14 cellular contexts compared by ENCODE assay signal in genomic region chr3:98587654-98588532, GRCh38. TPM values are rescaled to one million over a fixed set of nuclear protein-coding genes. Genes with fewer than 3 reads are reported as not detected.
DNase-seq lines count a peak whose midpoint lies in the region; ATAC-seq, FAIRE-seq and TF ChIP-seq lines count a peak whose summit lies in the region.
"Had no signal": no experiment of that assay in that cellular context is flagged by ENCODE, and none has a peak within 500 bp of the region (broad histone marks: within the 10 kb centered on the region; RNA-seq: fewer than 3 reads in every experiment).

No MANE protein-coding gene starts in this region.

- H3K27ac ChIP-seq in A549 (no peak overlapping the region), foreskin keratinocyte (no peak overlapping the region)

- H3K4me1 ChIP-seq in A549, result peaks cover 17% of the 10 kb centered on the region; the same call in 2 of the 3 replicates
- peaks cover 3% of the 10 kb centered on the region for H3K4me1 ChIP-seq in foreskin keratinocyte

- H3K4me2 ChIP-seq in A549, result no peak overlapping the region

- CTCF ChIA-PET in A549 (lab: Yijun Ruan, JAX) (interaction anchor here (1.2 to 10.2 kb wide), 3 partner anchors 9 to 16 kb away, joined by 3 to 77 read pairs (median 7); no protein-coding TSS in a partner anchor), GM10248 (lab: Yijun Ruan, JAX) (interaction anchor here (0.9 to 6.7 kb wide), 6 partner anchors 9 to 226 kb away, joined by 3 to 39 read pairs (median 9); no protein-coding TSS in a partner anchor)

- TF ChIP-seq RAD21 in A549 (conservative IDR thresholded peaks at IDR 0.05 in 1 of 2, IDR thresholded peaks at IDR 0.05 in 1 of 2), result peak in 1 of 2 experiments; percentile 18; a peak in 1 of 5 replicates

- H3K4me3 ChIP-seq in A549, result no peak overlapping the region
- H3K4me3 ChIP-seq in WI38 (ENCODE audit: low read depth, low read length), result no peak overlapping the region

- DNase-seq in A549 (ENCODE audit: low read depth in 1 of 2, low spot score in 1 of 2) (no peak), foreskin keratinocyte (no peak), GM10248 (ENCODE audit: extremely low spot score) (no peak)
- no peak for DNase-seq in stimulated activated naive CD4-positive, alpha-beta T cell treated with Interleukin-2 at 50 U/mL for 16 hours (lab: John Stamatoyannopoulos, UW)
- DNase-seq: activated gamma-delta T cell treated with Interleukin-2 at 50 U/mL for 16 hours; CD8-positive, alpha-beta memory T cell; effector CD4-positive, alpha-beta T cell; naive B cell; NCI-H1694 treated with DMSO at 0.1 percent for 48 hours; stimulated activated CD8-positive, alpha-beta memory T cell treated with anti-CD3 and anti-CD28 coated beads, Interleukin-4, amount 100 ng/mL, for 48 hours had no signal

- WGBS in A549 (ENCODE audit: missing lambda C conversion rate), result 59% methylated on average over 2 of the region's 2 CpGs

- no peaks in the 10 kb centered on the region for H3K9me3 ChIP-seq in A549

- FAIRE-seq in A549 (lab: Jason Lieb, UNC), result no peak

- ATAC-seq in A549 (no peak), GM18868 (IDR thresholded peaks at IDR 0.05; ENCODE audit: unreplicated experiment) (peak; percentile 54), foreskin keratinocyte (no peak), GM21619 (IDR thresholded peaks at IDR 0.05; ENCODE audit: unreplicated experiment) (no peak), GM21786 (IDR thresholded peaks at IDR 0.05; ENCODE audit: unreplicated experiment) (no peak)

- POLR2A ChIA-PET in A549 (lab: Yijun Ruan, JAX), result no interaction called here
- POLR2A ChIA-PET in GM10248 (lab: Yijun Ruan, JAX), result no interaction called here

- no peak for TF ChIP-seq EP300 in A549 (IDR thresholded peaks at IDR 0.05)

- no peaks in the 10 kb centered on the region for H3K27me3 ChIP-seq in foreskin keratinocyte

- TF ChIP-seq POLR2A in A549 (IDR thresholded peaks at IDR 0.05; ENCODE audit: low read length), result no peak

- TF ChIP-seq CTCF in A549 (IDR thresholded peaks at IDR 0.05), result peak; percentile 26; the same call in 1 of the 3 replicates
- peak; percentile 31; the same call in 1 of the 2 replicates for TF ChIP-seq CTCF in WI38 (IDR thresholded peaks at IDR 0.05; ENCODE audit: low read depth, low read length)
- TF ChIP-seq CTCF in foreskin keratinocyte (conservative IDR thresholded peaks at IDR 0.05), result peak; percentile 64
- TF ChIP-seq CTCF in GM10248 (IDR thresholded peaks at IDR 0.05; ENCODE audit: control extremely low read depth, extremely low read depth, low read depth, missing control alignments), result no peak

TF ChIP-seq in A549, 52 proteins besides CTCF, POLR2A, EP300 and RAD21:
- TF ChIP-seq TP53 (CRISPR knock-in tag; IDR thresholded peaks at IDR 0.05), result no peak
- no peak for TF ChIP-seq HOXB13 (CRISPR knock-in tag; IDR thresholded peaks at IDR 0.05; ENCODE audit: low read depth)
- TF ChIP-seq CBX2 (IDR thresholded peaks at IDR 0.05; ENCODE audit: borderline replicate concordance, low read depth), result no peak
- no peak for TF ChIP-seq FOSB (CRISPR knock-in tag; IDR thresholded peaks at IDR 0.05)
- no peak for TF ChIP-seq SMC3 (IDR thresholded peaks at IDR 0.05)
- no peak for TF ChIP-seq ZFP36 (IDR thresholded peaks at IDR 0.05; ENCODE audit: borderline replicate concordance, partially characterized antibody)
- TF ChIP-seq ESRRA (IDR thresholded peaks at IDR 0.05; ENCODE audit: borderline replicate concordance, low read length), result no peak
- TF ChIP-seq JUNB (IDR thresholded peaks at IDR 0.05), result no peak
- TF ChIP-seq MYC (IDR thresholded peaks at IDR 0.05; ENCODE audit: borderline replicate concordance, low read length), result no peak
TF ChIP-seq in A549: peak in this region for 0.

RNA-seq across cellular contexts. Expression of gene CPOX, which starts 5.5 kb away (rescaled TPM):
- polyA plus RNA-seq in A549 (2011; rRNA removed), result 28.0 and 30.3 TPM in 2 replicates
- 19.1 and 22.4 TPM in 2 replicates for polyA plus RNA-seq in A549 (2012; cell fraction: cytosol; rRNA removed)
- 25.7 and 29.2 TPM in 2 replicates for polyA plus RNA-seq in A549 (2012; cell fraction: nucleus; rRNA removed)
- polyA plus RNA-seq in A549 (2017; fragmentation: RNase III; extraction: RNeasy Plus Mini Kit Qiagen cat#74134 plus additional on column Dnase treatment), result 20.8 to 25.7 TPM (median 22.1 TPM) in 3 replicates
- polyA minus RNA-seq in A549 (2011; rRNA and poly(A)+ RNA removed), result 9.8 and 15.9 TPM in 2 replicates
- total RNA-seq in foreskin keratinocyte, result 23.3 and 26.9 TPM in 2 replicates
- 13.1 and 16.1 TPM in 2 replicates for polyA plus RNA-seq in foreskin keratinocyte

RNA-seq across cellular contexts. Expression of gene GPR15, which starts 56.1 kb away (rescaled TPM):
- polyA plus RNA-seq in A549 (2011; rRNA removed) (not detected in 2 replicates), A549 (2017; fragmentation: RNase III; extraction: RNeasy Plus Mini Kit Qiagen cat#74134 plus additional on column Dnase treatment) (not detected in 3 replicates), foreskin keratinocyte (not detected in 2 replicates)
- not detected in 2 replicates for polyA plus RNA-seq in A549 (2012; cell fraction: cytosol; rRNA removed)
- not detected in 2 replicates for polyA plus RNA-seq in A549 (2012; cell fraction: nucleus; rRNA removed)
- not detected in 2 replicates for polyA minus RNA-seq in A549 (2011; rRNA and poly(A)+ RNA removed)
- not detected in 2 replicates for total RNA-seq in foreskin keratinocyte
